20 cellular contexts compared by ENCODE assay signal in the genomic region with DNA sequence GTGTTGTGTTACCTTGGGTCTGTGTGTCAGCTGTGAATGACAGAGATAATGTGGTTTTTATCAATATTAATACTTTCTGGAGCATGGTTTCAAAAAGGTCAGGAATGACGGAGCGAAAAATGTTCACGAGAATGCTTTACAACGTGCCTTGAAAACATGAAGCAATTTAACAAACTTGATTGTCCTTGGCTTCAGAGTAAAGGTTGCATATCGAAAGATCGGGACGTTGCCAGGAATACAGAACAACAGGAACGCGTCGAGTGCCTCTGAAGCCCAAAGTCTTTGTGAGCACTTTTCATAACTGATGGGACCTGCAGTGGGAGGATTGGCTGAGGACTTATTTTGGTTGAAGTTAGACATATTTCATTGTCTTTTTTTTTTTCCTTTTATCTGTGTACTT.
A peak's percentile ranks its signal among the peaks of the same experiment; 100 is the strongest.
DNase-seq lines count a peak whose midpoint lies in the region; ATAC-seq and TF ChIP-seq lines count a peak whose summit lies in the region.
"Had no signal": no experiment of that assay in that cellular context is flagged by ENCODE, and none has a peak within 500 bp of the region (broad histone marks: within the 10 kb centered on the region; RNA-seq: fewer than 3 reads in every experiment).

No MANE protein-coding gene starts in this region.

- H3K9me3 Mint-ChIP-seq in chondrocyte (ENCODE audit: low read depth): no peaks in the 10 kb centered on the region
- H3K9me3 Mint-ChIP-seq: activated CD4-positive, alpha-beta T cell treated with anti-CD3 and anti-CD28 coated beads, Interleukin-2, amount 10 ng/mL, durations not matched to agents 24 days and 14 days; activated T-helper 2 cell treated with anti-CD3 and anti-CD28 coated beads, Interferon-gamma antibody, Interleukin-2, Interleukin-4, amounts not matched to agents 10 μg/mL and 5 μg/mL and 100 μg/mL, durations not matched to agents 14 hours and 24 hours and 36 hours; natural killer cell treated with Interleukin-12 subunit alpha and Interleukin-12 subunit beta and Interleukin-15 and Interleukin-18, amount 100 ng/mL, for 72 hours had no signal

- H3K27ac ChIP-seq in right atrium auricular region (peak overlapping the region in 1 of 2 donors; percentile 49), mesendoderm (ENCODE audit: low read depth, low read length) (no peak overlapping the region)
- H3K27ac ChIP-seq: BLaER1 treated with 17β-estradiol and CSF1 and Interleukin-3, amounts not matched to agents 10 nM and 100 nM; breast epithelium; skin epidermis; upper lobe of left lung had no signal

- H3K27ac Mint-ChIP-seq in chondrocyte (ENCODE audit: unreplicated experiment): no peak overlapping the region
- H3K27ac Mint-ChIP-seq: activated CD4-positive, alpha-beta T cell treated with anti-CD3 and anti-CD28 coated beads, Interleukin-2, amount 10 ng/mL, durations not matched to agents 24 days and 14 days; activated T-helper 2 cell treated with anti-CD3 and anti-CD28 coated beads, Interferon-gamma antibody, Interleukin-2, Interleukin-4, amounts not matched to agents 10 μg/mL and 5 μg/mL and 100 μg/mL, durations not matched to agents 14 hours and 24 hours and 36 hours; natural killer cell treated with Interleukin-12 subunit alpha and Interleukin-12 subunit beta and Interleukin-15 and Interleukin-18, amount 100 ng/mL, for 72 hours had no signal

- no peak overlapping the region for H3K23ac ChIP-seq in mesendoderm (ENCODE audit: low read length)

- no peak overlapping the region for H4K5ac ChIP-seq in mesendoderm (ENCODE audit: low read length)

- peak overlapping the region; percentile 82 for H2BK120ac ChIP-seq in mesendoderm (ENCODE audit: low read depth, low read length)

- H3K9me3 ChIP-seq in right atrium auricular region: no peaks in the 10 kb centered on the region
- H3K9me3 ChIP-seq: BLaER1 treated with 17β-estradiol and CSF1 and Interleukin-3, amounts not matched to agents 10 nM and 100 nM; breast epithelium; upper lobe of left lung had no signal

- no peak overlapping the region for H2BK15ac ChIP-seq in mesendoderm (replicated peaks; ENCODE audit: low read depth)

- peaks cover 2% of the 10 kb centered on the region for H3K36me3 Mint-ChIP-seq in chondrocyte (ENCODE audit: low read depth)
- H3K36me3 Mint-ChIP-seq: natural killer cell treated with Interleukin-12 subunit alpha and Interleukin-12 subunit beta and Interleukin-15 and Interleukin-18, amount 100 ng/mL, for 72 hours had no signal

- H3K4me2 ChIP-seq in mesendoderm (ENCODE audit: low read length): no peak overlapping the region
- H3K4me2 ChIP-seq: BLaER1 treated with 17β-estradiol and CSF1 and Interleukin-3, amounts not matched to agents 10 nM and 100 nM had no signal

- DNase-seq in Right ventricle myocardium superior: no peak
- DNase-seq in right atrium auricular region (ENCODE audit: low spot score): no peak
- DNase-seq in fibroblast of the aortic adventitia (ENCODE audit: low read depth): peak; percentile 81
- no peak for DNase-seq in mesendoderm
- no peak for DNase-seq in activated CD4-positive, alpha-beta T cell treated with anti-CD3 and anti-CD28 coated beads, Interleukin-2, amount 50 U/mL, for 1 hour
- no peak for DNase-seq in DMS79 treated with DMSO at 0.1 percent for 48 hours (lab: John Stamatoyannopoulos, UW)
- DNase-seq in chondrocyte (ENCODE audit: low spot score): no peak
- DNase-seq: activated CD4-positive, alpha-beta T cell treated with anti-CD3 and anti-CD28 coated beads, Interleukin-2, amount 10 ng/mL, durations not matched to agents 24 days and 14 days; Calu3; hippocampal formation; NCI-H2107; NCI-H524; stimulated activated naive CD4-positive, alpha-beta T cell treated with Interleukin-2 at 50 U/mL for 16 hours; upper lobe of left lung had no signal

- no CpG with 5 or more reads among the region's 10 CpGs for WGBS in mesendoderm (ENCODE audit: extremely low coverage, insufficient coverage, low lambda C conversion rate)

- no peaks in the 10 kb centered on the region for H3K27me3 ChIP-seq in right atrium auricular region
- no peaks in the 10 kb centered on the region for H3K27me3 ChIP-seq in mesendoderm (ENCODE audit: insufficient read depth, low read length, poor library complexity)
- H3K27me3 ChIP-seq: BLaER1 treated with 17β-estradiol and CSF1 and Interleukin-3, amounts not matched to agents 10 nM and 100 nM; breast epithelium; upper lobe of left lung had no signal

- H3K79me2 ChIP-seq in mesendoderm (ENCODE audit: control insufficient read depth, insufficient read depth, low read length): no peaks in the 10 kb centered on the region

- peaks cover 0 to 11% of the 10 kb centered on the region in 2 donors for H3K4me1 ChIP-seq in right atrium auricular region
- H3K4me1 ChIP-seq in mesendoderm (ENCODE audit: control insufficient read depth, low read depth, low read length): peaks cover 3% of the 10 kb centered on the region
- H3K4me1 ChIP-seq: breast epithelium had no signal

- peak overlapping the region; percentile 39 for H3K18ac ChIP-seq in mesendoderm (ENCODE audit: low read length)

- H3K79me1 ChIP-seq in mesendoderm (ENCODE audit: low read length): no peaks in the 10 kb centered on the region

- H3K4me1 Mint-ChIP-seq in chondrocyte (ENCODE audit: low read depth): peaks cover 16% of the 10 kb centered on the region

- TF ChIP-seq CTCF in right atrium auricular region (IDR thresholded peaks at IDR 0.05) (no peak), fibroblast of the aortic adventitia (IDR thresholded peaks at IDR 0.05; ENCODE audit: insufficient read depth, low read length) (no peak), chondrocyte (IDR thresholded peaks at IDR 0.05) (no peak)

- peak; percentile 81 for ATAC-seq in Right ventricle myocardium superior (ENCODE audit: poor library complexity)
- no peak for ATAC-seq in GM19035 (IDR thresholded peaks at IDR 0.05; ENCODE audit: unreplicated experiment)
- ATAC-seq: natural killer cell treated with Interleukin-12 subunit alpha and Interleukin-12 subunit beta and Interleukin-15 and Interleukin-18, amount 100 ng/mL, for 72 hours had no signal

- H3K4ac ChIP-seq in mesendoderm (ENCODE audit: low read depth, low read length): no peak overlapping the region

- no peaks in the 10 kb centered on the region for H3K27me3 Mint-ChIP-seq in chondrocyte (ENCODE audit: low read depth)
- H3K27me3 Mint-ChIP-seq: activated CD4-positive, alpha-beta T cell treated with anti-CD3 and anti-CD28 coated beads, Interleukin-2, amount 10 ng/mL, durations not matched to agents 24 days and 14 days; natural killer cell treated with Interleukin-12 subunit alpha and Interleukin-12 subunit beta and Interleukin-15 and Interleukin-18, amount 100 ng/mL, for 72 hours had no signal

- no peak overlapping the region for H3K9ac ChIP-seq in mesendoderm (ENCODE audit: low read length)
- H3K9ac ChIP-seq: BLaER1 treated with 17β-estradiol and CSF1 and Interleukin-3, amounts not matched to agents 10 nM and 100 nM had no signal

- no peak overlapping the region for H3K4me3 Mint-ChIP-seq in chondrocyte (ENCODE audit: unreplicated experiment)
- H3K4me3 Mint-ChIP-seq: activated CD4-positive, alpha-beta T cell treated with anti-CD3 and anti-CD28 coated beads, Interleukin-2, amount 10 ng/mL, durations not matched to agents 24 days and 14 days; natural killer cell treated with Interleukin-12 subunit alpha and Interleukin-12 subunit beta and Interleukin-15 and Interleukin-18, amount 100 ng/mL, for 72 hours had no signal

- H3K36me3 ChIP-seq in right atrium auricular region (no peaks in the 10 kb centered on the region), mesendoderm (ENCODE audit: control insufficient read depth, insufficient read depth, low read length) (no peaks in the 10 kb centered on the region)
- H3K36me3 ChIP-seq: breast epithelium, upper lobe of left lung had no signal

- peak overlapping the region in 1 of 2 donors; percentile 17 for H3K4me3 ChIP-seq in right atrium auricular region
- peak overlapping the region; percentile 42 for H3K4me3 ChIP-seq in fibroblast of the aortic adventitia (ENCODE audit: low read depth, low read length)
- H3K4me3 ChIP-seq in mesendoderm (ENCODE audit: low read length): no peak overlapping the region
- H3K4me3 ChIP-seq: BLaER1 treated with 17β-estradiol and CSF1 and Interleukin-3, amounts not matched to agents 10 nM and 100 nM; breast epithelium; skin epidermis; upper lobe of left lung had no signal

- H2BK5ac ChIP-seq in mesendoderm (ENCODE audit: low read length): no peak overlapping the region

- H2AK5ac ChIP-seq in mesendoderm (ENCODE audit: low read length): no peak overlapping the region

- no peak overlapping the region for H3K56ac ChIP-seq in mesendoderm (ENCODE audit: low read length)

- intact Hi-C loops in Right ventricle myocardium superior (cut with DNase I): no loop called here

- no peak overlapping the region for H4K8ac ChIP-seq in mesendoderm (ENCODE audit: low read depth, low read length)
